In genomic region chr20:21096321-21097043, GRCh38 we compare ENCODE assay signal across 1 cellular context.
TF ChIP-seq lines count a peak whose summit lies in the region.

No MANE protein-coding gene starts in this region.

TF ChIP-seq in HEK293, 187 proteins besides CTCF, POLR2A, EP300 and RAD21 (continued from another document):
- TF ChIP-seq PRDM1 (tag by site-specific recombination; IDR thresholded peaks at IDR 0.05): peak; percentile 69
